Comparison of ENCODE assay signal across 8 cellular contexts in the genomic region with DNA sequence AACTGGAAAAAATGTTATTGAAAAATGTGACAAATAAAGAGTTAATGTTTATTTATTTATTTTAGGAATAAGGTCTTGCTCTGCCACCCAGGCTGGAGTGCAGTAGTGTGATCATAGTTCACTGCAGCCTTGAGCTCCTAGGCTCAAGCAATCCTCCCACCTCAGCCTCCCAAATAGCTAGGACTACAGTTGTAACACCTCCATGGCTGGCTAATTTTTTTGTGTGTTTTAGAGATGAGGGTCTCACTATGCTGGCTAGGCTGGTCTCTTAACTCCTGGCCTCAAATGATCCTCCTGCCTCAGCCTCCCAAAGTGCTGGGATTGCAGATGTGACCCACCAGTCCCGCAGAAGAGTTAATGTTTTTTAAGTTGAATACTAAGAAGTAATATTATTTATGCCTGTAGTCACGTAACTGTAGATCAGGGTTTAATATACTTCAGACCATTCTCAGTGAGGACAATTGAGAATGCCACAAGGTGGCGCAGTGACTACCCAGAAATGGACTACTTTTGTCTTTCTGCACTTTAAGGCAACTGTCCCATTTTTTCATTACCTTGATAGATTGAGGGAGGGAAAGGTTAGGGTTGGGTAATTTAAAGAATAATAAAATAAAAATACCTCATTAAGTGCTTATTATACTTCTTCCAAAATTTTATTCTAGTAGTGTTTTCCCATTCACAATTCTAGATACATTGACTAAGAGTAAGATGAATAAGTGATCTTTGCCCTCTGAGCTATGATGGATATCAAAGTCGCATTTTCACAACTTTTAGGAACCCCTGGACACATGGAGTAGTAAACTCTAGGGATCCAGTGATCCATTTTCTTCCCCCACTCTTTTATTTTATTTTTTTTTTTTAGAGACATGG. TPM values are rescaled to one million over a fixed set of nuclear protein-coding genes. Genes with fewer than 3 reads are reported as not detected.
A peak's percentile ranks its signal among the peaks of the same experiment; 100 is the strongest.
DNase-seq lines count a peak whose midpoint lies in the region; ATAC-seq and TF ChIP-seq lines count a peak whose summit lies in the region.

No MANE protein-coding gene starts in this region.

- H3K27me3 ChIP-seq in adrenal gland = no peaks in the 10 kb centered on the region

- no peak overlapping the region for H3K27ac ChIP-seq in adrenal gland

- TF ChIP-seq CTCF in adrenal gland (IDR thresholded peaks at IDR 0.05) = peak; percentile 58 to 85 (median 76)

- DNase-seq in G401 (ENCODE audit: low spot score) = peak; percentile 34
- DNase-seq in MV-4-11 (lab: John Stamatoyannopoulos, UW) = peak; percentile 49
- DNase-seq in SW 1271 (lab: John Stamatoyannopoulos, UW) = peak; percentile 15 to 75
- DNase-seq in adrenal gland = peak; percentile 46 to 89 (median 69)
- peak; percentile 4 to 28 for DNase-seq in hippocampal formation (lab: John Stamatoyannopoulos, UW)
- peak; percentile 21 to 51 for DNase-seq in stimulated activated CD4-positive, alpha-beta T cell treated with anti-CD3 and anti-CD28 coated beads, Interleukin-12 subunit alpha, Interleukin-12 subunit beta, amount 100 ng/mL, for 24 hours (ENCODE audit: low read depth in 2 of 2)
- no peak for DNase-seq in HuH-7.5 (ENCODE audit: low spot score)

- no peaks in the 10 kb centered on the region for H3K9me3 ChIP-seq in adrenal gland (replicated peaks in 1 of 3)

- H3K4me1 ChIP-seq in adrenal gland (replicated peaks in 1 of 2) = no peaks in the 10 kb centered on the region

- in situ Hi-C loops in G401 (cut with HindIII; ENCODE audit: low sequenced_read_pairs) = no loop called here

- intact Hi-C loops in adrenal gland (cut with DNase I) = no loop called here

- H3K36me3 ChIP-seq in adrenal gland (replicated peaks in 1 of 2) = no peaks in the 10 kb centered on the region

- H3K4me3 ChIP-seq in adrenal gland = no peak overlapping the region

- 15 to 22% (median 20%) methylated on average over 4 of the region's 4 CpGs for WGBS in adrenal gland, 4 donors

- ATAC-seq in HG03135 (IDR thresholded peaks at IDR 0.05; ENCODE audit: unreplicated experiment) = no peak

- no peak for TF ChIP-seq POLR2A in adrenal gland (IDR thresholded peaks at IDR 0.05)

RNA-seq across cellular contexts. Expression of a gene that starts 6.0 kb away (rescaled TPM):
- total RNA-seq in G401 (2014; rRNA removed; shearing (Covaris generic)) = not detected in 2 replicates
- total RNA-seq in adrenal gland = 1 to 10 TPM in 1 of 8 donors, under 1 TPM in 2, not detected in 5; 0.11 to 1.5 (median 0.36) TPM
- 1 to 10 TPM in 1 of 3 donors, under 1 TPM in 2; 0.08 to 2.6 (median 0.10) TPM for polyA plus RNA-seq in adrenal gland

RNA-seq across cellular contexts. Expression of a gene that starts 41.4 kb away (rescaled TPM):
- 47.2 and 80.4 TPM in 2 replicates for total RNA-seq in G401 (2014; rRNA removed; shearing (Covaris generic))
- total RNA-seq in adrenal gland = 100 to 1,000 TPM in 6 of 8 donors, 10 to 100 TPM in 2; 73.6 to 404 (median 111) TPM
- polyA plus RNA-seq in adrenal gland = 10 to 100 TPM; 22.8 to 30.8 (median 25.6) TPM
